ENCODE assay signal across 11 cellular contexts in the genomic region with DNA sequence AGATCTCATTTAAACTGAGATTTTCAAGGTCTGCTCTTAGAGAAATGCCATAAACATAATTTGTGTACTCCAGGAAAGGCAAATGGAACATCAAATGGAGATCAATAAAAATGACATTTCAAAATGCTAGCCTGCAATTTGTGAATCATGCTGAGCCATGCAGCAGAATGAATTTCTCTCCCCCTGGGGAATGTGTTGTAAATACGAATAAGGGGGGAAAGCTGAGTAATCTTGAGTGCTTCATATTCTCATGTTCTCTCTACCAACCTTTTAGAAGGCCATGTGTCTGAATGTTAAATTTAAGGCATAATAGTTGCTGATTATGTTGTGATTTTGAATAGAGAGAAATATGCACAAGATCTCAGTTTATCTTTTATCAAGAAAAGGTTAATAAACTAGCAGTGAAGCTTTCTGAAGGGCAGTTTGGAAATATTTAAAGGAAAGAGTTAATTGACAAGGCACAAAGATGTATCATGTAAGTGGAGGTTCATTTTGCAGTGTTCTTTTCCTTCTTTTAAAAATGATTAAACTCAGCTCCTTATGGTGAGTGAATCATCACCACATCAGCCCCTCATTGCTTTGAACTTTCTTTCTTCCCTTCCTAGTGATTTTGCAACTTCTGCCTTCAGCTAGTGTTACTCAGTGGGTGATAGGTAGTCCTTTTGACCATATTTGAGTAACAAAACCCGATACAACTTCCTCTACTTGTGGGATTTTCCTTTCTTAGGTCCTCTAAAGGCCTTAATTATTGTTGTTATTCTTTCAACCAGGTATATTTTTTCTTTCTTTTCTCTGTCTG. TPM values are rescaled to one million over a fixed set of nuclear protein-coding genes. Genes with fewer than 3 reads are reported as not detected.
DNase-seq lines count a peak whose midpoint lies in the region; ATAC-seq, FAIRE-seq and TF ChIP-seq lines count a peak whose summit lies in the region.
"Had no signal": no experiment of that assay in that cellular context is flagged by ENCODE, and none has a peak within 500 bp of the region (broad histone marks: within the 10 kb centered on the region; RNA-seq: fewer than 3 reads in every experiment).

No MANE protein-coding gene starts in this region.

- FAIRE-seq in H54 (lab: Jason Lieb, UNC) = peak; percentile 62

- TF ChIP-seq CTCF in thyroid gland (IDR thresholded peaks at IDR 0.05) = no peak

- WGBS in thyroid gland, 2 donors = 72 to 78% methylated on average over 2 of the region's 2 CpGs

- intact Hi-C loops in thyroid gland (cut with DNase I) = no loop called here

- no peak overlapping the region for H3K4me3 ChIP-seq in thyroid gland (replicated peaks in 1 of 3)
- H3K4me3 ChIP-seq: ovary had no signal

- no peaks in the 10 kb centered on the region for H3K4me1 ChIP-seq in thyroid gland

- peaks cover 0 to 9% of the 10 kb centered on the region in 2 donors for H3K36me3 ChIP-seq in thyroid gland
- H3K36me3 ChIP-seq: ovary had no signal

- no peak overlapping the region for H3K27ac ChIP-seq in thyroid gland
- H3K27ac ChIP-seq: ovary had no signal

- no peaks in the 10 kb centered on the region for H3K27me3 ChIP-seq in thyroid gland
- H3K27me3 ChIP-seq: ovary had no signal

- TF ChIP-seq POLR2A in H54 (IDR thresholded peaks at IDR 0.05; ENCODE audit: low read depth, low read length) (no peak), thyroid gland (IDR thresholded peaks at IDR 0.05) (no peak)

- H3K9me3 ChIP-seq in thyroid gland = no peaks in the 10 kb centered on the region
- H3K9me3 ChIP-seq: ovary had no signal

- DNase-seq in AG20443 (ENCODE audit: low spot score) = peak; percentile 69
- DNase-seq in H54 (ENCODE audit: insufficient read length, low spot score) = no peak
- peak; percentile 88 for DNase-seq in SIG-M5 treated with dmso at 0.1 percent for 504 hours (lab: John Stamatoyannopoulos, UW; ENCODE audit: unreplicated experiment)
- DNase-seq in fibroblast of peridontal ligament (ENCODE audit: extremely low read depth) = peak; percentile 87
- no peak for DNase-seq in thyroid gland
- DNase-seq: activated CD4-positive, alpha-beta T cell treated with anti-CD3 and anti-CD28 coated beads, Interleukin-2, amount 50 U/mL, for 48 hours; NCI-H2171 treated with DMSO at 0.1 percent for 48 hours; ovary had no signal

- ATAC-seq in HG03457 (IDR thresholded peaks at IDR 0.05; ENCODE audit: unreplicated experiment) = no peak
- ATAC-seq in HG02981 (IDR thresholded peaks at IDR 0.05; ENCODE audit: unreplicated experiment) = no peak
- ATAC-seq in esophagus mucosa = no peak

RNA-seq across cellular contexts. Expression of gene ZCCHC4, which starts 8.0 kb away (rescaled TPM):
- 10 to 100 TPM in 3 of 4 donors, 1 to 10 TPM in 1; 9.3 to 19.5 (median 13.4) TPM for total RNA-seq in thyroid gland
- total RNA-seq in esophagus mucosa = 4.6 TPM

RNA-seq across cellular contexts. Expression of gene ANAPC4, which starts 56.5 kb away (rescaled TPM):
- total RNA-seq in thyroid gland (10 to 100 TPM; 30.0 to 68.4 (median 32.6) TPM), esophagus mucosa (19.9 TPM)

Comparison
In these comparisons a context has a peak if more than half of its experiments do, and no peak if none do; other contexts are left out.
1. DNase-seq: peak in AG20443 (single experiment), SIG-M5 treated with dmso at 0.1 percent for 504 hours (single experiment) and fibroblast of peridontal ligament (single experiment); none in H54 (single experiment) and thyroid gland (0 of 2).